12 cellular contexts compared by ENCODE assay signal in genomic region chr11:59706518-59707285, GRCh38. TPM values are rescaled to one million over a fixed set of nuclear protein-coding genes. Genes with fewer than 3 reads are reported as not detected.
A peak's percentile ranks its signal among the peaks of the same experiment; 100 is the strongest.
DNase-seq lines count a peak whose midpoint lies in the region; ATAC-seq and TF ChIP-seq lines count a peak whose summit lies in the region.
"Had no signal": no experiment of that assay in that cellular context is flagged by ENCODE, and none has a peak within 500 bp of the region (broad histone marks: within the 10 kb centered on the region; RNA-seq: fewer than 3 reads in every experiment).

No MANE protein-coding gene starts in this region.

- H3K4me1 ChIP-seq in right cardiac atrium (ENCODE audit: control insufficient read depth, insufficient read depth, low read length) = no peaks in the 10 kb centered on the region

- H3K4me3 ChIP-seq in choroid plexus epithelial cell (ENCODE audit: low read depth, low read length) (no peak overlapping the region), right cardiac atrium (ENCODE audit: low read length) (no peak overlapping the region)

- peak; percentile 78 for DNase-seq in COLO829 (ENCODE audit: low spot score)
- DNase-seq in M059J (ENCODE audit: low read depth) = peak; percentile 97
- DNase-seq in choroid plexus epithelial cell (ENCODE audit: low read depth) = peak; percentile 83
- no peak for DNase-seq in NOMO-1 treated with DMSO at 0.1 percent for 48 hours (lab: John Stamatoyannopoulos, UW; ENCODE audit: unreplicated experiment)
- no peak for DNase-seq in COR-L47 (lab: John Stamatoyannopoulos, UW)
- no peak for DNase-seq in KG1 (lab: John Stamatoyannopoulos, UW)
- no peak for DNase-seq in right cardiac atrium
- DNase-seq: activated CD4-positive, CD25-positive, alpha-beta regulatory T cell; activated naive CD8-positive, alpha-beta T cell treated with anti-CD3 and anti-CD28 coated beads for 36 hours; Kasumi-1 had no signal

- no peaks in the 10 kb centered on the region for H3K27me3 ChIP-seq in right cardiac atrium (ENCODE audit: control insufficient read depth, insufficient read depth)

- H3K4me1 Mint-ChIP-seq in nephron = no peaks in the 10 kb centered on the region
- H3K4me1 Mint-ChIP-seq: activated naive CD8-positive, alpha-beta T cell treated with anti-CD3 and anti-CD28 coated beads for 36 hours had no signal

- intact Hi-C loops in right cardiac atrium (cut with DNase I) = no loop called here

- H3K27me3 Mint-ChIP-seq in nephron (ENCODE audit: low read depth) = no peaks in the 10 kb centered on the region

- no peaks in the 10 kb centered on the region for H3K9me3 Mint-ChIP-seq in nephron
- H3K9me3 Mint-ChIP-seq: activated naive CD8-positive, alpha-beta T cell treated with anti-CD3 and anti-CD28 coated beads for 36 hours; natural killer cell treated with Interleukin-12 subunit alpha and Interleukin-12 subunit beta and Interleukin-15 and Interleukin-18, amount 100 ng/mL, for 72 hours had no signal

- ATAC-seq in right cardiac atrium = no peak
- ATAC-seq: natural killer cell treated with Interleukin-12 subunit alpha and Interleukin-12 subunit beta and Interleukin-15 and Interleukin-18, amount 100 ng/mL, for 72 hours had no signal

- H3K27ac ChIP-seq in right cardiac atrium (ENCODE audit: low read length) = no peak overlapping the region

- H3K9me3 ChIP-seq in right cardiac atrium (ENCODE audit: control insufficient read depth, low read length) = no peaks in the 10 kb centered on the region

- H3K4me3 Mint-ChIP-seq in nephron = no peak overlapping the region
- H3K4me3 Mint-ChIP-seq: activated naive CD8-positive, alpha-beta T cell treated with anti-CD3 and anti-CD28 coated beads for 36 hours; natural killer cell treated with Interleukin-12 subunit alpha and Interleukin-12 subunit beta and Interleukin-15 and Interleukin-18, amount 100 ng/mL, for 72 hours had no signal

- no peaks in the 10 kb centered on the region for H3K36me3 Mint-ChIP-seq in nephron (ENCODE audit: low read depth)
- H3K36me3 Mint-ChIP-seq: activated naive CD8-positive, alpha-beta T cell treated with anti-CD3 and anti-CD28 coated beads for 36 hours; natural killer cell treated with Interleukin-12 subunit alpha and Interleukin-12 subunit beta and Interleukin-15 and Interleukin-18, amount 100 ng/mL, for 72 hours had no signal

- WGBS in right cardiac atrium = 75% methylated on average over 5 of the region's 5 CpGs

- TF ChIP-seq CTCF in choroid plexus epithelial cell (conservative IDR thresholded peaks at IDR 0.05; ENCODE audit: low read depth, low read length) (no peak), nephron (IDR thresholded peaks at IDR 0.05; ENCODE audit: unreplicated experiment in 3 of 3) (no peak)

- peak overlapping the region; percentile 81 to 82 (median 82) for H3K27ac Mint-ChIP-seq in nephron
- H3K27ac Mint-ChIP-seq: activated naive CD8-positive, alpha-beta T cell treated with anti-CD3 and anti-CD28 coated beads for 36 hours; natural killer cell treated with Interleukin-12 subunit alpha and Interleukin-12 subunit beta and Interleukin-15 and Interleukin-18, amount 100 ng/mL, for 72 hours had no signal

RNA-seq across cellular contexts. Expression of gene OR10V1, which starts 6.9 kb away (rescaled TPM):
- total RNA-seq in M059J (2014; rRNA removed; shearing (Covaris generic)) = not detected in 2 replicates
- not detected for total RNA-seq in right cardiac atrium
- polyA plus RNA-seq in right cardiac atrium = not detected
- total RNA-seq: activated naive CD8-positive, alpha-beta T cell treated with anti-CD3 and anti-CD28 coated beads for 36 hours; natural killer cell treated with Interleukin-12 subunit alpha and Interleukin-12 subunit beta and Interleukin-15 and Interleukin-18, amount 100 ng/mL, for 72 hours had no signal

RNA-seq across cellular contexts. Expression of gene PATL1, which starts 37.9 kb away (rescaled TPM):
- total RNA-seq in M059J (2014; rRNA removed; shearing (Covaris generic)) = 38.4 and 45.5 TPM in 2 replicates
- total RNA-seq in right cardiac atrium = 10 to 100 TPM; 20.2 to 30.2 (median 23.7) TPM
- 11.7 TPM for polyA plus RNA-seq in right cardiac atrium

RNA-seq across cellular contexts. Expression of gene STX3, which starts 48.5 kb away (rescaled TPM):
- 35.1 and 52.7 TPM in 2 replicates for total RNA-seq in M059J (2014; rRNA removed; shearing (Covaris generic))
- 10 to 100 TPM in 3 of 4 donors, 1 to 10 TPM in 1; 7.4 to 12.0 (median 10.7) TPM for total RNA-seq in right cardiac atrium
- 7.1 TPM for polyA plus RNA-seq in right cardiac atrium

Comparison
In these comparisons a context has a peak if more than half of its experiments do, and no peak if none do; other contexts are left out.
1. DNase-seq: peak in COLO829 (single experiment), M059J (single experiment) and choroid plexus epithelial cell (single experiment); none in NOMO-1 treated with DMSO at 0.1 percent for 48 hours (single experiment), COR-L47 (single experiment), KG1 (single experiment) and right cardiac atrium (0 of 3).